ENCODE assay signal across 8 cellular contexts in genomic region chr16:22436823-22437652, GRCh38.
DNase-seq lines count a peak whose midpoint lies in the region; ATAC-seq and TF ChIP-seq lines count a peak whose summit lies in the region.
"Not testable (repeated sequence)": the region's sequence is repeated elsewhere in the genome, so short reads cannot be mapped to it uniquely, and the experiment has no call there.

No MANE protein-coding gene starts in this region.

- intact Hi-C loops in ascending aorta (cut with DNase I); right cardiac atrium (cut with DNase I); transverse colon (cut with DNase I; ENCODE audit: low total_unique reads): not testable (repeated sequence)

- H3K4me3 ChIP-seq in ascending aorta (peak overlapping the region; percentile 78 to 100), right cardiac atrium (ENCODE audit: low read length) (peak overlapping the region; percentile 82), transverse colon (peak overlapping the region; percentile 59 to 87 (median 76))

- WGBS in right cardiac atrium, result under 1% methylated on average over 95 of the region's 96 CpGs
- WGBS in transverse colon (ENCODE audit: low coverage in 1 of 2), 2 donors, result 1% methylated on average over 29 of the region's 96 CpGs; no CpG with 5 or more reads in 1 of the 2 donors

- TF ChIP-seq EP300 in transverse colon (IDR thresholded peaks at IDR 0.05; ENCODE audit: low read depth), result not testable (repeated sequence)

- H3K27me3 ChIP-seq in ascending aorta; right cardiac atrium (ENCODE audit: control insufficient read depth, insufficient read depth); transverse colon: not testable (repeated sequence)

- TF ChIP-seq CTCF in GM13976 (IDR thresholded peaks at IDR 0.05; ENCODE audit: borderline replicate concordance, control extremely low read depth, extremely low read depth, insufficient read depth, missing control alignments); ascending aorta (IDR thresholded peaks at IDR 0.05); progenitor cell of endocrine pancreas (IDR thresholded peaks at IDR 0.05; ENCODE audit: unreplicated experiment); transverse colon (IDR thresholded peaks at IDR 0.05): not testable (repeated sequence)

- H3K4me1 ChIP-seq in ascending aorta; right cardiac atrium (ENCODE audit: control insufficient read depth, insufficient read depth, low read length); transverse colon: not testable (repeated sequence)

- H3K27me3 Mint-ChIP-seq in progenitor cell of endocrine pancreas, result not testable (repeated sequence)

- H3K9me3 Mint-ChIP-seq in progenitor cell of endocrine pancreas (ENCODE audit: low read depth), result not testable (repeated sequence)

- ATAC-seq in HG02852 (IDR thresholded peaks at IDR 0.05; ENCODE audit: unreplicated experiment), result peak; percentile 81
- ATAC-seq in right cardiac atrium, result peak; percentile 96 to 97

- peak overlapping the region; percentile 99 for H3K27ac Mint-ChIP-seq in progenitor cell of endocrine pancreas

- H3K4me3 Mint-ChIP-seq in progenitor cell of endocrine pancreas (ENCODE audit: low read depth), result peak overlapping the region; percentile 92

- H3K9me3 ChIP-seq in ascending aorta; right cardiac atrium (ENCODE audit: control insufficient read depth, low read length); transverse colon: not testable (repeated sequence)

- peak; percentile 84 for TF ChIP-seq POLR2A in transverse colon (IDR thresholded peaks at IDR 0.05)

- in situ Hi-C loops in GM13976 (cut with MboI; ENCODE audit: low sequenced_read_pairs, unreplicated experiment); transverse colon (cut with MboI; ENCODE audit: low pct_ligation_motif_present in 1 of 4, low pct_unique_long_range_greater_than_20kb in 1 of 4, low sequenced_read_pairs in 3 of 4): not testable (repeated sequence)

- H3K4me1 Mint-ChIP-seq in progenitor cell of endocrine pancreas (ENCODE audit: low read depth), result not testable (repeated sequence)

- not testable (repeated sequence) for H3K36me3 Mint-ChIP-seq in progenitor cell of endocrine pancreas (ENCODE audit: insufficient read depth)

- DNase-seq in GM13976 (ENCODE audit: low spot score) (peak; percentile 79), NCI-H146 treated with DMSO at 0.1 percent for 48 hours (lab: John Stamatoyannopoulos, UW; ENCODE audit: unreplicated experiment) (peak; percentile 59), T1000 (lab: John Stamatoyannopoulos, UW) (peak; percentile 55), ascending aorta (ENCODE audit: low spot score in 2 of 2) (peak in 1 of 2 donors; percentile 84), right cardiac atrium (peak; percentile 80 to 93 (median 92)), progenitor cell of endocrine pancreas (ENCODE audit: low spot score, unreplicated experiment) (peak; percentile 62), transverse colon (peak; percentile 82)

- H3K36me3 ChIP-seq in ascending aorta, transverse colon: not testable (repeated sequence)

- H3K27ac ChIP-seq in ascending aorta (peak overlapping the region; percentile 96 to 100), right cardiac atrium (ENCODE audit: low read length) (peak overlapping the region; percentile 100), transverse colon (peak overlapping the region; percentile 96 to 99 (median 98))
